In the genomic region with DNA sequence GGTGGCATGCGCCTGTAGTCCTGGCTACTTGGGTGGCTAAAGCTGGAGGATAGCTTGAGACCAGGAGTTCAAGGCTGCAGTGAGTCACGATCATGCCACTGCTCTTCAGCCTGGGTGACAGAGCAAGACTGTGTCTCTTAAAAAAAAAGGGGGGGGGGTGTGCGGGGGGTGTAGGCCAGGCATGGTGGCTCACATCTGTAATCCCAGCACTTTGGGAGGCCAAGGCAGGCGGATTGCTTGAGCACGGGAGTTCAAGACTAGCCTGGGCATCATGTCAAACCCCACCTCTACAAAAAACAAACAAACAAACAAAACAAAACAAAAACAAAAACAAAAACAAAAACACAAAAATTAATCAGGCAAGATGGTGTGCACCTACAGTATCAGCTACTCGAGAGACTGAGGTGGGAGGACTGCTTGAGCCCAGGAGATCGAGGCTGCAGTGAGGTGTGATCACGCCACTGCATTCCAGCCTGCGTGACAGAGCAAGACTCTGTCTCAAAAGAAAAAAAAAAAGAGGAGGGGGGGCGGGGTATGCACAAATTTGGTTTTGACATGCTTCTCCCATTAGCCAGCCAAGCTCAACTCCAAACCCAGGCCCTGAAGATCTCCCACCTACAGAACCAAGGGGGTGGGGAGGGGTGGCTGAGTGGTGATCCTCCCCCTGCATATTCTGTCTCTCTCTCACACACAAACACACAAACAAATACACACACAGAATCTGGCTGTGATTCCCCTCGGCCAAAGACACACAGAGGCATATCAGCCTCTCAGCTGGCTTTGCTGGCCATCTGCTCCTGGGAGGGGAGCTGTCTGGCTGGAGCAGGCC, we compare ENCODE assay signal across 11 cellular contexts. TPM values are rescaled to one million over a fixed set of nuclear protein-coding genes. Genes with fewer than 3 reads are reported as not detected.
DNase-seq lines count a peak whose midpoint lies in the region; ATAC-seq, FAIRE-seq and TF ChIP-seq lines count a peak whose summit lies in the region.
"Had no signal": no experiment of that assay in that cellular context is flagged by ENCODE, and none has a peak within 500 bp of the region (broad histone marks: within the 10 kb centered on the region; RNA-seq: fewer than 3 reads in every experiment).

No MANE protein-coding gene starts in this region.

- intact Hi-C loops in left cardiac atrium (cut with DNase I) (no loop called here), cardiac septum (cut with DNase I) (no loop called here), GM12878 (cut with micrococcal nuclease; ENCODE audit: unreplicated experiment) (loop anchor here (2.0 to 10.0 kb wide), 5 partner anchors 35 to 309 kb away; no protein-coding TSS in a partner anchor), testis (cut with DNase I; ENCODE audit: low total_unique reads) (no loop called here)

- H3K9me3 Mint-ChIP-seq in T-cell, result no peaks in the 10 kb centered on the region
- H3K9me3 Mint-ChIP-seq: CD8-positive, alpha-beta T cell had no signal

- H2BK120ac ChIP-seq in mesenchymal stem cell (ENCODE audit: low read depth, low read length), result no peak overlapping the region

- RAD21 ChIA-PET in GM12878 (lab: Charles Lee; ENCODE audit: unreplicated experiment), result interaction anchor here (1.0 to 9.6 kb wide), 13 partner anchors 9 to 84 kb away, joined by 3 to 139 read pairs (median 5); a partner anchor contains a TSS

- H2BK12ac ChIP-seq in mesenchymal stem cell (ENCODE audit: low read length in 2 of 2), result no peak overlapping the region

- DNase-seq in left cardiac atrium (no peak), cardiac septum (ENCODE audit: low spot score) (no peak), GM12878 (ENCODE audit: low read depth, low spot score) (no peak), mesenchymal stem cell (peak; percentile 58), left lobe of liver (ENCODE audit: low spot score) (no peak), T-cell (no peak), testis (no peak), NCI-H2196 treated with DMSO at 0.1 percent for 48 hours (lab: John Stamatoyannopoulos, UW; ENCODE audit: unreplicated experiment) (no peak)
- DNase-seq: stimulated activated CD4-positive, alpha-beta T cell treated with anti-CD3 and anti-CD28 coated beads, Interleukin-12 subunit alpha, Interleukin-12 subunit beta, amount 100 ng/mL, for 4 hours had no signal

- CTCF ChIA-PET in GM12878 (lab: Yijun Ruan, JAX), result interaction anchor here (0.8 to 4.4 kb wide), 12 partner anchors 10 to 95 kb away, joined by 3 to 57 read pairs (median 6); no protein-coding TSS in a partner anchor
- CTCF ChIA-PET in T-cell (lab: Charles Lee), result interaction anchor here in 1 of 2 donors (0.6 kb wide), 1 partner anchor 11 kb away, joined by 6 read pairs; no protein-coding TSS in a partner anchor

- TF ChIP-seq RAD21 in GM12878 (IDR thresholded peaks at IDR 0.05; ENCODE audit: insufficient read depth, low read depth, low read length), result no peak

- H2BK15ac ChIP-seq in mesenchymal stem cell (ENCODE audit: low read depth, poor library complexity, severe bottlenecking), result no peak overlapping the region

- no peak overlapping the region for H3K4me3 Mint-ChIP-seq in T-cell

- ATAC-seq in left cardiac atrium (peak; percentile 5 to 54), GM12878 (peak; percentile 1; the same call in 2 of the 3 replicates), left lobe of liver (no peak), T-cell (replicated peaks in 1 of 4) (no peak)

- peak overlapping the region; percentile 77 for H4K8ac ChIP-seq in mesenchymal stem cell (ENCODE audit: low read length)

- no TSS peak for BruUV-seq in GM12878 (replicated peaks; lab: Mats Ljungman, UMichigan)

- no peak overlapping the region; the same call in 1 of the 2 replicates for H3K4me3 ChIP-seq in GM12878
- no peak overlapping the region for H3K4me3 ChIP-seq in mesenchymal stem cell (ENCODE audit: insufficient read depth in 1 of 2, low read depth in 1 of 2, low read length in 2 of 2)
- H3K4me3 ChIP-seq in testis, result no peak overlapping the region

- H3K18ac ChIP-seq in mesenchymal stem cell (ENCODE audit: low read depth in 1 of 2, low read length in 2 of 2), result peak overlapping the region in 1 of 2 experiments; percentile 44

- H4K91ac ChIP-seq in mesenchymal stem cell (ENCODE audit: low read length), result peak overlapping the region; percentile 11

- H3K79me1 ChIP-seq in mesenchymal stem cell (replicated peaks; ENCODE audit: low read length, poor library complexity, severe bottlenecking), result no peaks in the 10 kb centered on the region

- H3K4me1 ChIP-seq in GM12878 (ENCODE audit: control insufficient read depth, insufficient read depth, low read length), result peaks cover 81% of the 10 kb centered on the region
- H3K4me1 ChIP-seq in mesenchymal stem cell (ENCODE audit: control insufficient read depth, insufficient read depth, low read depth, low read length), result peaks cover 2% of the 10 kb centered on the region
- peaks cover 3% of the 10 kb centered on the region for H3K4me1 ChIP-seq in testis

- POLR2A ChIA-PET in GM12878 (lab: Charles Lee) (interaction anchor here (0.6 to 7.3 kb wide), 20 partner anchors 9 to 545 kb away, joined by 3 to 64 read pairs (median 6); a partner anchor contains a TSS), T-cell (lab: Charles Lee) (no interaction called here)

- no peaks in the 10 kb centered on the region for H3K27me3 Mint-ChIP-seq in T-cell

- no peak for TF ChIP-seq POLR2A in GM12878 (IDR thresholded peaks at IDR 0.05; ENCODE audit: low read depth, low read length)
- TF ChIP-seq POLR2A in testis (IDR thresholded peaks at IDR 0.05), result no peak

- H3K27ac Mint-ChIP-seq in T-cell, result no peak overlapping the region

- WGBS in GM12878 (ENCODE audit: insufficient coverage, insufficient replicate concordance, low lambda C conversion rate, missing lambda C conversion rate), result 13% methylated on average over 10 of the region's 11 CpGs
- WGBS in mesenchymal stem cell, result 76% methylated on average over 7 of the region's 11 CpGs
- WGBS in testis, 2 donors, result 72 to 73% methylated on average over 11 of the region's 11 CpGs

- peak overlapping the region; percentile 69 for H3K27ac ChIP-seq in GM12878 (ENCODE audit: control insufficient read depth, insufficient read depth)
- H3K27ac ChIP-seq in mesenchymal stem cell (ENCODE audit: low read length, poor library complexity, severe bottlenecking), result no peak overlapping the region
- no peak overlapping the region for H3K27ac ChIP-seq in testis

- H3K4ac ChIP-seq in mesenchymal stem cell (ENCODE audit: low read depth in 1 of 2, low read length in 2 of 2), result peak overlapping the region in 1 of 2 experiments; percentile 35

- H3K4me1 Mint-ChIP-seq in T-cell, result peaks cover 40 to 64% (median 43%) of the 10 kb centered on the region in 3 donors

- H3K9ac ChIP-seq in GM12878 (ENCODE audit: control insufficient read depth, insufficient read depth, low read length) (peak overlapping the region; percentile 26; the same call in 1 of the 2 replicates), mesenchymal stem cell (ENCODE audit: low read length) (peak overlapping the region; percentile 53)

- no peaks in the 10 kb centered on the region for H4K20me1 ChIP-seq in GM12878 (ENCODE audit: control insufficient read depth, insufficient read depth)

- peaks cover 11% of the 10 kb centered on the region for H3K79me2 ChIP-seq in GM12878 (ENCODE audit: control insufficient read depth, insufficient read depth, low read length)

- H3K36me3 Mint-ChIP-seq in T-cell, result no peaks in the 10 kb centered on the region
- H3K36me3 Mint-ChIP-seq: CD8-positive, alpha-beta T cell had no signal

- H3K23ac ChIP-seq in mesenchymal stem cell (ENCODE audit: low read length in 2 of 2), result no peak overlapping the region

- no peak for FAIRE-seq in GM12878 (lab: Jason Lieb, UNC)

- no peak for TF ChIP-seq EP300 in GM12878 (IDR thresholded peaks at IDR 0.05; ENCODE audit: borderline replicate concordance in 1 of 2, control insufficient read depth in 1 of 2, low read depth in 2 of 2, low read length in 2 of 2)

- H3K14ac ChIP-seq in mesenchymal stem cell (ENCODE audit: low read length in 2 of 2), result no peak overlapping the region

- H3K27me3 ChIP-seq in GM12878 (replicated peaks in 1 of 2; ENCODE audit: control insufficient read depth in 2 of 2, insufficient read depth in 2 of 2, low read length in 1 of 2), result no peaks in the 10 kb centered on the region
- H3K27me3 ChIP-seq in mesenchymal stem cell (ENCODE audit: control insufficient read depth in 1 of 2, insufficient read depth in 1 of 2, low read length in 2 of 2), result peaks cover 0 to 15% of the 10 kb centered on the region in 2 experiments
- no peaks in the 10 kb centered on the region for H3K27me3 ChIP-seq in testis

- H3K9me3 ChIP-seq in GM12878 (replicated peaks; ENCODE audit: control insufficient read depth, insufficient read depth, low read length) (no peaks in the 10 kb centered on the region), mesenchymal stem cell (ENCODE audit: control insufficient read depth, low read length) (no peaks in the 10 kb centered on the region), testis (no peaks in the 10 kb centered on the region)

- no peak overlapping the region for H2AFZ ChIP-seq in GM12878 (ENCODE audit: control insufficient read depth, low read depth, low read length)
- peak overlapping the region; percentile 43 for H2AFZ ChIP-seq in mesenchymal stem cell (ENCODE audit: low read depth, low read length)

- H3K4me2 ChIP-seq in GM12878 (ENCODE audit: control insufficient read depth, insufficient read depth), result peak overlapping the region; percentile 97
- no peak overlapping the region for H3K4me2 ChIP-seq in mesenchymal stem cell (ENCODE audit: low read length, poor library complexity, severe bottlenecking)

- no peak overlapping the region for H2AK5ac ChIP-seq in mesenchymal stem cell (ENCODE audit: low read length, severe bottlenecking)

- in situ Hi-C loops in GM12878 (cut with MboI), result no loop called here

- H3K36me3 ChIP-seq in GM12878 (ENCODE audit: control insufficient read depth in 2 of 2, insufficient read depth in 2 of 2, low read length in 1 of 2) (peaks cover 0 to 3% of the 10 kb centered on the region in 2 experiments; a peak in 1 of 4 replicates), mesenchymal stem cell (ENCODE audit: control insufficient read depth in 1 of 2, insufficient read depth in 2 of 2, low read depth in 1 of 2, low read length in 2 of 2) (no peaks in the 10 kb centered on the region), testis (ENCODE audit: low read depth, missing control alignments) (no peaks in the 10 kb centered on the region)

- TF ChIP-seq CTCF in GM12878 (IDR thresholded peaks at IDR 0.05 in 2 of 3, conservative IDR thresholded peaks at IDR 0.05 in 1 of 3; ENCODE audit: control insufficient read depth in 2 of 3, extremely low read depth in 1 of 3, insufficient read depth in 1 of 3, low read depth in 3 of 3, low read length in 3 of 3), result no peak
- TF ChIP-seq CTCF in testis (IDR thresholded peaks at IDR 0.05), result no peak

- no peak overlapping the region for H2BK5ac ChIP-seq in mesenchymal stem cell (ENCODE audit: low read depth, low read length, poor library complexity, severe bottlenecking)

- SMC1A ChIA-PET in GM12878 (lab: Charles Lee; ENCODE audit: uncharacterized antibody, unreplicated experiment), result interaction anchor here (0.6 to 7.6 kb wide), 16 partner anchors 10 to 144 kb away, joined by 3 to 101 read pairs (median 5); a partner anchor contains a TSS

RNA-seq across cellular contexts. Expression of a gene that starts 3.1 kb away (rescaled TPM):
- total RNA-seq in left cardiac atrium (1 to 10 TPM; 4.7 to 5.2 TPM), cardiac septum (2.2 TPM), GM12878 (2014; rRNA removed) (18.1 and 23.9 TPM in 2 replicates), GM12878 (2014; rRNA removed; fragmentation: Illumina TruSeq; extraction: Trizol) (20.1 and 20.2 TPM in 2 replicates), GM12878 (2021) (25.5 and 28.4 TPM in 2 replicates), left lobe of liver (0.70 TPM), T-cell (1 to 10 TPM in 2 of 5 donors, under 1 TPM in 3; 0.37 to 3.8 (median 0.95) TPM), testis (1 to 10 TPM in 1 of 2 donors, under 1 TPM in 1; 0.94 to 1.7 TPM)
- total RNA-seq in GM12878 (2013; cell fraction: nucleolus; rRNA removed), result 63.0 and 72.4 TPM in 2 replicates
- polyA plus RNA-seq in GM12878 (2011; ENCODE audit: low read depth), result 5.8 TPM
- polyA plus RNA-seq in GM12878 (2011; rRNA removed) (167 and 251 TPM in 2 replicates), GM12878 (2014; fragmentation: Illumina TruSeq; extraction: Trizol) (30.6 and 31.1 TPM in 2 replicates), GM12878 (2014; fragmentation: Nextera tagmentation; extraction: Ambion mirVana) (10 to 100 TPM; 29.8 to 57.7 TPM), GM12878 (2014; rRNA removed) (25.5 and 31.3 TPM in 2 replicates), GM12878 (2016; fragmentation: Nextera tagmentation; extraction: Ambion mirVana) (10 to 100 TPM; 17.5 to 18.2 TPM), testis (ENCODE audit: insufficient read depth, low read depth, low replicate concordance) (4.9 TPM)
- 376 and 431 TPM in 2 replicates for polyA plus RNA-seq in GM12878 (2011; cell fraction: cytosol; rRNA removed)
- 49.8 and 57.4 TPM in 2 replicates for polyA plus RNA-seq in GM12878 (2011; cell fraction: nucleus; rRNA removed)
- polyA plus RNA-seq in GM12878 (2012), result 7.3 and 10.0 TPM in 2 replicates
- 334 and 394 TPM in 2 replicates for polyA minus RNA-seq in GM12878 (2011; rRNA and poly(A)+ RNA removed)
- 67.7 and 82.6 TPM in 2 replicates for polyA minus RNA-seq in GM12878 (2011; cell fraction: cytosol; rRNA and poly(A)+ RNA removed)
- polyA minus RNA-seq in GM12878 (2011; cell fraction: nucleus; rRNA and poly(A)+ RNA removed), result 16.6 and 29.9 TPM in 2 replicates
- 0.07 TPM for polyA plus RNA-seq in mesenchymal stem cell (2013, experiment 1 of 2)
- 0.08 TPM for polyA plus RNA-seq in mesenchymal stem cell (2013, experiment 2 of 2)
- total RNA-seq: glomerular endothelial cell had no signal

RNA-seq across cellular contexts. Expression of a gene that starts 59.5 kb away (rescaled TPM):
- total RNA-seq in left cardiac atrium, result 10 to 100 TPM; 59.6 to 62.1 TPM
- 54.1 TPM for total RNA-seq in cardiac septum
- 26.2 and 27.8 TPM in 2 replicates for total RNA-seq in GM12878 (2013; cell fraction: nucleolus; rRNA removed)
- total RNA-seq in GM12878 (2014; rRNA removed), result 91.2 and 109 TPM in 2 replicates
- total RNA-seq in GM12878 (2014; rRNA removed; fragmentation: Illumina TruSeq; extraction: Trizol), result 152 and 155 TPM in 2 replicates
- 109 and 111 TPM in 2 replicates for total RNA-seq in GM12878 (2021)
- 61.0 TPM for polyA plus RNA-seq in GM12878 (2011; ENCODE audit: low read depth)
- polyA plus RNA-seq in GM12878 (2011; rRNA removed), result 137 and 176 TPM in 2 replicates
- polyA plus RNA-seq in GM12878 (2011; cell fraction: cytosol; rRNA removed), result 84.8 and 92.1 TPM in 2 replicates
- polyA plus RNA-seq in GM12878 (2011; cell fraction: nucleus; rRNA removed), result 59.2 and 72.5 TPM in 2 replicates
- 68.0 and 82.9 TPM in 2 replicates for polyA plus RNA-seq in GM12878 (2012)
- 251 and 323 TPM in 2 replicates for polyA plus RNA-seq in GM12878 (2014; fragmentation: Illumina TruSeq; extraction: Trizol)
- 100 to 1,000 TPM; 209 to 296 TPM for polyA plus RNA-seq in GM12878 (2014; fragmentation: Nextera tagmentation; extraction: Ambion mirVana)
- 95.0 and 106 TPM in 2 replicates for polyA plus RNA-seq in GM12878 (2014; rRNA removed)
- polyA plus RNA-seq in GM12878 (2016; fragmentation: Nextera tagmentation; extraction: Ambion mirVana), result 100 to 1,000 TPM; 149 to 155 TPM
- polyA minus RNA-seq in GM12878 (2011; rRNA and poly(A)+ RNA removed), result 36.3 and 42.2 TPM in 2 replicates
- polyA minus RNA-seq in GM12878 (2011; cell fraction: cytosol; rRNA and poly(A)+ RNA removed), result 14.1 and 15.9 TPM in 2 replicates
- 8.7 and 16.1 TPM in 2 replicates for polyA minus RNA-seq in GM12878 (2011; cell fraction: nucleus; rRNA and poly(A)+ RNA removed)
- polyA plus RNA-seq in mesenchymal stem cell (2013, experiment 1 of 2), result 128 TPM
- polyA plus RNA-seq in mesenchymal stem cell (2013, experiment 2 of 2), result 125 TPM
- total RNA-seq in left lobe of liver, result 23.6 TPM
- total RNA-seq in T-cell, result 10 to 100 TPM; 61.8 to 68.0 (median 67.2) TPM
- total RNA-seq in testis, result 10 to 100 TPM; 44.7 to 48.0 TPM
- polyA plus RNA-seq in testis (ENCODE audit: insufficient read depth, low read depth, low replicate concordance), result 86.5 TPM

Comparison
In these comparisons a context has a peak if more than half of its experiments do, and no peak if none do; other contexts are left out.
1. ATAC-seq: peak in left cardiac atrium (2 of 2) and GM12878 (single experiment); none in left lobe of liver (single experiment) and T-cell (0 of 4).